Comparison of ENCODE assay signal across 8 cellular contexts in genomic region chr4:184328022-184328736, GRCh38.
DNase-seq lines count a peak whose midpoint lies in the region; ATAC-seq, FAIRE-seq and TF ChIP-seq lines count a peak whose summit lies in the region.

No MANE protein-coding gene starts in this region.

- H3K36me3 ChIP-seq in small intestine (ENCODE audit: control insufficient read depth in 2 of 2, insufficient read depth in 2 of 2, low read length in 2 of 2): no peaks in the 10 kb centered on the region
- no peaks in the 10 kb centered on the region for H3K36me3 ChIP-seq in aorta (ENCODE audit: control insufficient read depth in 1 of 2, insufficient read depth in 2 of 2, low read length in 1 of 2)

- H3K27me3 ChIP-seq in foreskin keratinocyte (no peaks in the 10 kb centered on the region), small intestine (ENCODE audit: control insufficient read depth in 2 of 2, insufficient read depth in 2 of 2, low read length in 2 of 2) (no peaks in the 10 kb centered on the region), aorta (ENCODE audit: control insufficient read depth in 1 of 2, insufficient read depth in 2 of 2, low read length in 1 of 2) (no peaks in the 10 kb centered on the region)

- TF ChIP-seq CTCF in GM13977 (IDR thresholded peaks at IDR 0.05; ENCODE audit: extremely low read depth, insufficient read depth, missing control alignments) (no peak), foreskin keratinocyte (conservative IDR thresholded peaks at IDR 0.05) (peak; percentile 55)

- intact Hi-C loops in aorta (cut with DNase I): no loop called here

- DNase-seq in GM13977 (ENCODE audit: low spot score): peak; percentile 65
- peak; percentile 98 to 99 for DNase-seq in foreskin keratinocyte
- no peak for DNase-seq in SHP77 (lab: John Stamatoyannopoulos, UW)
- DNase-seq in small intestine: no peak
- no peak for DNase-seq in aorta
- no peak for DNase-seq in NCI-H524 treated with DMSO at 0.1 percent for 48 hours (lab: John Stamatoyannopoulos, UW)

- in situ Hi-C loops in GM13977 (cut with MboI; ENCODE audit: low pct_unique_long_range_greater_than_20kb, low sequenced_read_pairs, unreplicated experiment): no loop called here

- H3K4me3 ChIP-seq in small intestine (ENCODE audit: low read depth in 1 of 2, low read length in 2 of 2): no peak overlapping the region
- no peak overlapping the region for H3K4me3 ChIP-seq in aorta (ENCODE audit: low read length in 2 of 2)

- ATAC-seq in GM21390 (IDR thresholded peaks at IDR 0.05; ENCODE audit: unreplicated experiment) (peak; percentile 74), HG03565 (IDR thresholded peaks at IDR 0.05; ENCODE audit: unreplicated experiment) (peak; percentile 68), foreskin keratinocyte (peak; percentile 99), aorta (ENCODE audit: low FRiP score) (no peak)

- peaks cover 10% of the 10 kb centered on the region for H3K4me1 ChIP-seq in foreskin keratinocyte
- H3K4me1 ChIP-seq in small intestine (ENCODE audit: control insufficient read depth in 2 of 2, insufficient read depth in 1 of 2, low read depth in 1 of 2, low read length in 1 of 2): peaks cover 5 to 10% of the 10 kb centered on the region in 2 donors
- no peaks in the 10 kb centered on the region for H3K4me1 ChIP-seq in aorta (ENCODE audit: control insufficient read depth in 1 of 2, insufficient read depth in 2 of 2, low read length in 2 of 2)

- 71 to 82% (median 77%) methylated on average over 7 of the region's 7 CpGs for WGBS in small intestine, 3 donors
- WGBS in aorta, 2 donors: 84 to 87% methylated on average over 7 of the region's 7 CpGs

- no peaks in the 10 kb centered on the region for H3K9me3 ChIP-seq in small intestine (ENCODE audit: control insufficient read depth, low read depth)
- H3K9me3 ChIP-seq in aorta (ENCODE audit: control insufficient read depth, low read length): no peaks in the 10 kb centered on the region

- H3K27ac ChIP-seq in foreskin keratinocyte: peak overlapping the region; percentile 44
- H3K27ac ChIP-seq in small intestine (ENCODE audit: low read depth in 1 of 2, low read length in 1 of 2): peak overlapping the region in 1 of 2 donors; percentile 38
- H3K27ac ChIP-seq in aorta (ENCODE audit: low read depth in 1 of 2, low read length in 2 of 2): no peak overlapping the region

- no peak for FAIRE-seq in small intestine (lab: Jason Lieb, UNC)

Comparison
In these comparisons a context has a peak if more than half of its experiments do, and no peak if none do; other contexts are left out.
1. DNase-seq: peak in GM13977 (single experiment) and foreskin keratinocyte (2 of 2); none in SHP77 (0 of 2), small intestine (single experiment), aorta (0 of 2) and NCI-H524 treated with DMSO at 0.1 percent for 48 hours (single experiment).